Comparison of ENCODE assay signal across 9 cellular contexts in genomic region chr4:87862236-87862635, GRCh38. TPM values are rescaled to one million over a fixed set of nuclear protein-coding genes. Genes with fewer than 3 reads are reported as not detected.
"Had no signal": no experiment of that assay in that cellular context is flagged by ENCODE, and none has a peak within 500 bp of the region (broad histone marks: within the 10 kb centered on the region; RNA-seq: fewer than 3 reads in every experiment).

No MANE protein-coding gene starts in this region.

- FAIRE-seq: G401.6, GM12878, GM12891, GM12892, GM18507, GM19239 had no signal

- ATAC-seq: GM12878 had no signal

- H3K4me3 ChIP-seq: GM12878 had no signal

- DNase-seq: GDM1, GF-D8 had no signal

RNA-seq across cellular contexts. Expression of gene MEPE, which starts 29.5 kb away (rescaled TPM):
- total RNA-seq: G401, GM12878 had no signal
- polyA plus RNA-seq: GM12878 had no signal
